1 cellular context compared by ENCODE assay signal in genomic region chr6:340991-341827, GRCh38.
TF ChIP-seq lines count a peak whose summit lies in the region.

No MANE protein-coding gene starts in this region.

TF ChIP-seq in K562, 482 proteins besides CTCF, POLR2A, EP300 and RAD21 (continued from another document):
- TF ChIP-seq ZNF280B (CRISPR knock-in tag; IDR thresholded peaks at IDR 0.05) (0 out of 2 replicates have a peak, but pooled peaks have one; percentile 36), CBFA2T2 (conservative IDR thresholded peaks at IDR 0.05) (0 out of 2 replicates have a peak, but pooled peaks have one; percentile 12), ARID3A (IDR thresholded peaks at IDR 0.05; ENCODE audit: borderline replicate concordance, low read depth, low read length) (peak; percentile 35; the same call in 1 of the 2 replicates), YY1 (IDR thresholded peaks at IDR 0.05; ENCODE audit: borderline replicate concordance in 1 of 3, control insufficient read depth in 1 of 3, extremely low read depth in 1 of 3, insufficient read depth in 3 of 3, insufficient read length in 1 of 3, insufficient replicate concordance in 2 of 3, low read depth in 1 of 3, low read length in 2 of 3) (peak in 1 of 3 experiments; percentile 29), EGR1 (conservative IDR thresholded peaks at IDR 0.05) (peak; percentile 87), JUND (IDR thresholded peaks at IDR 0.05; ENCODE audit: borderline replicate concordance, low read depth, low read length) (peak; percentile 76), JUND (tag; IDR thresholded peaks at IDR 0.05; ENCODE audit: borderline replicate concordance, low read depth, low read length) (peak; percentile 53; the same call in 1 of the 3 replicates), MAZ (CRISPR knock-in tag; conservative IDR thresholded peaks at IDR 0.05 in 1 of 2, IDR thresholded peaks at IDR 0.05 in 1 of 2) (peak in 1 of 2 experiments; percentile 72; a peak in 2 of 4 replicates), TFAM (CRISPR knock-in tag; conservative IDR thresholded peaks at IDR 0.05) (no peak), RCOR1 (IDR thresholded peaks at IDR 0.05; ENCODE audit: borderline replicate concordance in 1 of 2, low read depth in 2 of 2, low read length in 2 of 2) (peak in 1 of 2 experiments; percentile 87; a peak in 2 of 4 replicates), SMAD1 (IDR thresholded peaks at IDR 0.05; ENCODE audit: low read depth, low read length, partially characterized antibody) (peak; percentile 33), NCOA1 (IDR thresholded peaks at IDR 0.05; ENCODE audit: low read depth) (0 out of 2 replicates have a peak, but pooled peaks have one; percentile 47), PRPF4 (IDR thresholded peaks at IDR 0.05; ENCODE audit: insufficient read depth, low read depth, low read length, poor library complexity, severe bottlenecking) (no peak), MTA2 (IDR thresholded peaks at IDR 0.05; ENCODE audit: low read depth) (no peak), ZNF584 (CRISPR knock-in tag; IDR thresholded peaks at IDR 0.05; ENCODE audit: low read depth) (peak; percentile 76; the same call in 1 of the 2 replicates), ZNF143 (CRISPR knock-in tag; IDR thresholded peaks at IDR 0.05) (no peak), FOSL1 (tag; conservative IDR thresholded peaks at IDR 0.05) (peak; percentile 82), RBBP5 (IDR thresholded peaks at IDR 0.05; ENCODE audit: borderline replicate concordance, insufficient read depth, low read length, poor library complexity, severe bottlenecking) (peak; percentile 49), ELF2 (CRISPR knock-in tag; IDR thresholded peaks at IDR 0.05) (0 out of 2 replicates have a peak, but pooled peaks have one; percentile 38), BCL6 (CRISPR knock-in tag; IDR thresholded peaks at IDR 0.05) (no peak), KAT7 (CRISPR knock-in tag; IDR thresholded peaks at IDR 0.05; ENCODE audit: borderline replicate concordance) (0 out of 2 replicates have a peak, but pooled peaks have one; percentile 23), PTRF (tag; IDR thresholded peaks at IDR 0.05) (no peak), POLR2AphosphoS2 (IDR thresholded peaks at IDR 0.05; ENCODE audit: low read length) (no peak), JUN (IDR thresholded peaks at IDR 0.05; ENCODE audit: borderline replicate concordance, low read depth, low read length) (peak; percentile 50; the same call in 1 of the 2 replicates), JUN (CRISPR knock-in tag; IDR thresholded peaks at IDR 0.05; ENCODE audit: borderline replicate concordance) (no peak), ZNF239 (CRISPR knock-in tag; IDR thresholded peaks at IDR 0.05) (no peak), PURB (CRISPR knock-in tag; IDR thresholded peaks at IDR 0.05; ENCODE audit: low read depth) (no peak), TCFL5 (CRISPR knock-in tag; conservative IDR thresholded peaks at IDR 0.05) (no peak), SMARCB1 (IDR thresholded peaks at IDR 0.05; ENCODE audit: insufficient read length, low read depth) (no peak), NONO (IDR thresholded peaks at IDR 0.05; ENCODE audit: low read depth in 2 of 2, low read length in 1 of 2) (no peak), ETV1 (tag; conservative IDR thresholded peaks at IDR 0.05; ENCODE audit: low read depth) (peak; percentile 63), ZNF830 (CRISPR knock-in tag; IDR thresholded peaks at IDR 0.05) (peak; percentile 27; the same call in 1 of the 2 replicates), HDAC6 (IDR thresholded peaks at IDR 0.05; ENCODE audit: low read depth, low read length) (no peak), MYC (IDR thresholded peaks at IDR 0.05; ENCODE audit: low read depth, low read length) (peak; percentile 66), MYC (CRISPR knock-in tag; IDR thresholded peaks at IDR 0.05; ENCODE audit: borderline replicate concordance, low read depth) (0 out of 2 replicates have a peak, but pooled peaks have one; percentile 41), TBL1XR1 (IDR thresholded peaks at IDR 0.05; ENCODE audit: low read length in 2 of 2) (peak in 1 of 2 experiments; percentile 90; a peak in 2 of 4 replicates), PBX2 (CRISPR knock-in tag; IDR thresholded peaks at IDR 0.05; ENCODE audit: low read depth) (no peak), PBX2 (tag; conservative IDR thresholded peaks at IDR 0.05; ENCODE audit: low read depth) (peak; percentile 59; the same call in 1 of the 2 replicates), MEIS2 (IDR thresholded peaks at IDR 0.05; ENCODE audit: partially characterized antibody) (peak; percentile 95), NR2C2 (CRISPR knock-in tag; IDR thresholded peaks at IDR 0.05) (no peak), NR2C2 (tag; IDR thresholded peaks at IDR 0.05) (peak; percentile 36; the same call in 1 of the 2 replicates), POLR2B (IDR thresholded peaks at IDR 0.05; ENCODE audit: low read depth, partially characterized antibody) (no peak), NR2F6 (CRISPR knock-in tag; IDR thresholded peaks at IDR 0.05) (no peak), ZNF175 (CRISPR knock-in tag; IDR thresholded peaks at IDR 0.05; ENCODE audit: low read depth) (peak; percentile 55; the same call in 1 of the 2 replicates), FOXK2 (conservative IDR thresholded peaks at IDR 0.05 in 1 of 2, IDR thresholded peaks at IDR 0.05 in 1 of 2; ENCODE audit: low read depth in 2 of 2) (no peak), MTA1 (IDR thresholded peaks at IDR 0.05; ENCODE audit: borderline replicate concordance) (0 out of 2 replicates have a peak, but pooled peaks have one; percentile 31), ZNF699 (CRISPR knock-in tag; IDR thresholded peaks at IDR 0.05; ENCODE audit: insufficient replicate concordance) (no peak), CBX3 (IDR thresholded peaks at IDR 0.05; ENCODE audit: borderline replicate concordance in 1 of 2, low read length in 2 of 2) (no peak), MTA3 (IDR thresholded peaks at IDR 0.05; ENCODE audit: borderline replicate concordance) (peak; percentile 58; the same call in 1 of the 2 replicates), PATZ1 (CRISPR knock-in tag; IDR thresholded peaks at IDR 0.05; ENCODE audit: borderline replicate concordance) (no peak), BRF1 (IDR thresholded peaks at IDR 0.05; ENCODE audit: borderline replicate concordance, extremely low read depth, insufficient read length) (no peak), TOE1 (IDR thresholded peaks at IDR 0.05; ENCODE audit: borderline replicate concordance) (no peak), TOE1 (CRISPR knock-in tag; IDR thresholded peaks at IDR 0.05; ENCODE audit: borderline replicate concordance, low read depth) (no peak), KDM2B (CRISPR knock-in tag; IDR thresholded peaks at IDR 0.05) (no peak)
